ENCODE assay signal across 32 cellular contexts in the genomic region with DNA sequence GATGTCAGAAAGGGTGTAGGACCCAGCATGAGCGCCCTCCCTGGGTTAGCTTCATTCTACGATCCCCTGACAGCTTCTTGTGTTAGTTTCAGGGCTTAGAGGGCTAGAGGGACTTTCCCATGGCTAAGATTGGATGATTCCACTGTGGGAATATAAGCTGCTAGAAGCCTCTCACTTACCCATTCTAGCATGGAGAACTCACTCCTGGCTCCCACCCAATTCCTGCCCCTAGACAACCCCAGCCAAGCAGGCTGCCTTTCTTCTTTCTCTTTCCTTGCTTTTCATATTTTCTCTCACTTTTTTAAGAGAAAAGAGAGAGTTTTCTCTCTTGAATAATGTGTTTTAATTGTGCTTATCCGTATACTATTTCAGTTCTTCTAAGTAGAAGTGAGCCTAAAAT.
"Had no signal": no experiment of that assay in that cellular context is flagged by ENCODE, and none has a peak within 500 bp of the region (broad histone marks: within the 10 kb centered on the region; RNA-seq: fewer than 3 reads in every experiment).

No MANE protein-coding gene starts in this region.

- ATAC-seq: activated naive CD4-positive, alpha-beta T cell treated with anti-CD3 and anti-CD28 coated beads, Interleukin-2, amount 50 U/mL, for 72 hours; activated naive CD8-positive, alpha-beta T cell treated with anti-CD3 and anti-CD28 coated beads, Interleukin-2, amount 50 U/mL, for 24 hours; activated T-cell treated with anti-CD3 and anti-CD28 coated beads, Interleukin-2, amount 50 U/mL, for 4 hours; activated T-cell treated with anti-CD3 and anti-CD28 coated beads, Interleukin-2, amount 50 U/mL, for 72 hours; activated T-helper 17 cell treated with anti-CD3 and anti-CD28 coated beads, Interleukin-2, amount 50 U/mL, for 72 hours; body of pancreas had no signal

- H3K27me3 ChIP-seq: adrenal gland, ascending aorta, body of pancreas, brain microvascular endothelial cell, breast epithelium, cardiac muscle cell had no signal

- H3K27ac ChIP-seq: adrenal gland, ascending aorta, body of pancreas, brain microvascular endothelial cell, breast epithelium, cardiac muscle cell had no signal

- H3K4me3 ChIP-seq: adrenal gland, ascending aorta, body of pancreas, breast epithelium, cardiac muscle cell had no signal

- H3K9me3 ChIP-seq: adrenal gland, body of pancreas had no signal

- DNase-seq: activated effector memory CD4-positive, alpha-beta T cell treated with anti-CD3 and anti-CD28 coated beads, Interleukin-2, amount 50 U/mL, for 16 hours; activated effector memory CD4-positive, alpha-beta T cell treated with Interleukin-2 at 50 U/mL for 16 hours; activated gamma-delta T cell; activated gamma-delta T cell treated with Interleukin-2 at 50 U/mL for 16 hours; activated naive CD4-positive, alpha-beta T cell; activated naive CD4-positive, alpha-beta T cell treated with anti-CD3 and anti-CD28 coated beads for 36 hours; activated naive CD4-positive, alpha-beta T cell treated with anti-CD3 and anti-CD28 coated beads, Interleukin-2, amount 10 ng/mL, durations not matched to agents 7 days and 5 days; activated naive CD4-positive, alpha-beta T cell treated with anti-CD3 and anti-CD28 coated beads, Interleukin-2, amount 50 U/mL, for 16 hours; activated naive CD4-positive, alpha-beta T cell treated with Interleukin-2 at 50 U/mL for 16 hours; activated naive CD8-positive, alpha-beta T cell treated with anti-CD3 and anti-CD28 coated beads for 36 hours; activated naive CD8-positive, alpha-beta T cell treated with anti-CD3 and anti-CD28 coated beads, Interleukin-2, amount 10 ng/mL, durations not matched to agents 7 days and 5 days; activated naive CD8-positive, alpha-beta T cell treated with anti-CD3 and anti-CD28 coated beads, Interleukin-2, amount 50 U/mL, for 24 hours; activated T-cell treated with anti-CD3 and anti-CD28 coated beads, Interleukin-2, amount 50 U/mL, for 1 hour; activated T-cell treated with anti-CD3 and anti-CD28 coated beads, Interleukin-2, amount 50 U/mL, for 24 hours; activated T-cell treated with anti-CD3 and anti-CD28 coated beads, Interleukin-2, amount 50 U/mL, for 4 hours; activated T-cell treated with anti-CD3 and anti-CD28 coated beads, Interleukin-2, amount 50 U/mL, for 48 hours; activated T-cell treated with anti-CD3 and anti-CD28 coated beads, Interleukin-2, amount 50 U/mL, for 72 hours; adrenal gland; amniotic stem cell; amygdala; anterior cingulate cortex; aorta; body of pancreas; brain microvascular endothelial cell; caudate nucleus; central memory CD4-positive, alpha-beta T cell; cerebellar nuclear complex had no signal

- H3K36me3 ChIP-seq: adrenal gland, ascending aorta, brain microvascular endothelial cell, breast epithelium, cardiac muscle cell had no signal

- H3K4me1 ChIP-seq: adrenal gland, ascending aorta, body of pancreas, breast epithelium had no signal
